Comparison of ENCODE assay signal across 9 cellular contexts in genomic region chr6:131852200-131852599, GRCh38. TPM values are rescaled to one million over a fixed set of nuclear protein-coding genes. Genes with fewer than 3 reads are reported as not detected.
"Had no signal": no experiment of that assay in that cellular context is flagged by ENCODE, and none has a peak within 500 bp of the region (broad histone marks: within the 10 kb centered on the region; RNA-seq: fewer than 3 reads in every experiment).

No MANE protein-coding gene starts in this region.

- FAIRE-seq: G401.6, GM12878, GM12891, GM12892, GM18507, GM19239 had no signal

- H3K4me3 ChIP-seq: GM12878 had no signal

- ATAC-seq: GM12878 had no signal

- DNase-seq: GDM1, GF-D8 had no signal

RNA-seq across cellular contexts. Expression of gene ENPP1, which starts 44.4 kb away (rescaled TPM):
- total RNA-seq: G401 had no signal
